In the genomic region with DNA sequence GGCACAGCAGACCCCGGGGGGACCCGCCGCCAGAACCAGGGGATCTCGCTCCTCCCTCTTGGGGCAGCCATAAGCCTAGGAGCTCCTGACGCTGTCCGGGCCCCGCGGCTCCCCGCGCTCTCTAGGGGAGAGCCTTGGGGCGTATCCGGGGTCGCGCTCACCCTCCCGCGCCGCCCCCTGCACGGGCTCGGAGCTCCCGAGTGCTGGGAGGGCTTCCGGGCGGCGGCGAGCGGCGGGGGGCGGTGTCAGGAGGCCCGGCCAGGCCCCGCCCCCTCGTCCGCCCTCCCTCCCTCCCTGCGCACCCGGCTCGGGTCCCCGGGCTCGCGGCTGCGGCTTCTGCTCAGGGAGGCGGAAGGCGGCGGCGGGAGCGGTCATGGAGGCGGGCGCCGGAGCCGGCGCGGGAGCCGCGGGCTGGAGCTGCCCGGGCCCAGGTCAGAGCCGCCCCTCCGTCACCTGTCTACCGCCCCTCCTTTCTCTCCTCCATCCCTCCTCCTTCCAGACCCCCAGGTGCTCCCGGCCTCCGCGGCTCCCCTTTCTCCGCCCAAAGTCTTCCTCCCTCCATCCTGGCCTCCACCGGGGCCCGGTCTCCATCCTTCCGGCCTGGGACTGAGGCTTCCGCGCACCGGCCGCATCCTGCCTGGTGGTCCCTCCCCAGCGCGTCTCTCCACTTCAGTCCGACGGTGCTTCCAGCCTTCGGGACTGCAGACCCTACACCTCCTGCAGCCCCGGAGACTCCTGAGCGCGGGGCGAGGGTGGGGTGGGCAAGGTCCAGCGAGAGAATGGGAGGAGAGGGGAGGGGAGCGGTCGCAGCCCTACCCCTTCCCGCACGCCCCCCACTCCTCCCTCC, we compare ENCODE assay signal across 8 cellular contexts. TPM values are rescaled to one million over a fixed set of nuclear protein-coding genes. Genes with fewer than 3 reads are reported as not detected.
DNase-seq lines count a peak whose midpoint lies in the region; ATAC-seq and TF ChIP-seq lines count a peak whose summit lies in the region.

No MANE protein-coding gene starts in this region.

- peak overlapping the region; percentile 80 for H3K4me3 ChIP-seq in AG04450 (ENCODE audit: low read depth, low read length)

- H3K27ac Mint-ChIP-seq in effector memory CD8-positive, alpha-beta T cell: peak overlapping the region in 1 of 2 donors; percentile 92

- H3K9me3 ChIP-seq in AG04450 (ENCODE audit: control insufficient read depth, insufficient read depth, low read length): no peaks in the 10 kb centered on the region; the same call in 1 of the 2 replicates

- no peaks in the 10 kb centered on the region for H3K9me3 Mint-ChIP-seq in effector memory CD8-positive, alpha-beta T cell

- peak overlapping the region; percentile 87 to 89 for H3K4me3 Mint-ChIP-seq in effector memory CD8-positive, alpha-beta T cell

- peaks cover 18% of the 10 kb centered on the region for H3K27me3 ChIP-seq in AG04450 (ENCODE audit: control insufficient read depth, insufficient read depth, low read length)

- no peak overlapping the region for H3K27ac ChIP-seq in AG04450 (ENCODE audit: low read depth, low read length)

- peaks cover 7 to 8% of the 10 kb centered on the region in 2 donors for H3K4me1 Mint-ChIP-seq in effector memory CD8-positive, alpha-beta T cell (ENCODE audit: low read depth in 2 of 2)

- ATAC-seq in GM18907 (IDR thresholded peaks at IDR 0.05; ENCODE audit: unreplicated experiment): peak; percentile 73
- peak; percentile 80 for ATAC-seq in HG03108 (IDR thresholded peaks at IDR 0.05; ENCODE audit: unreplicated experiment)
- ATAC-seq in effector memory CD8-positive, alpha-beta T cell (replicated peaks): peak; percentile 87

- POLR2A ChIA-PET in AG04450 (lab: Yijun Ruan, JAX): interaction anchor here (1.0 to 1.1 kb wide), 3 partner anchors 20 to 41 kb away, joined by 3 to 16 read pairs (median 3); no protein-coding TSS in a partner anchor

- no peaks in the 10 kb centered on the region for H3K27me3 Mint-ChIP-seq in effector memory CD8-positive, alpha-beta T cell

- CTCF ChIA-PET in AG04450 (lab: Charles Lee): no interaction called here

- no peak for TF ChIP-seq CTCF in AG04450 (IDR thresholded peaks at IDR 0.05; ENCODE audit: low read depth, low read length)

- no peak for DNase-seq in AG04450 (ENCODE audit: low read depth, low spot score)
- DNase-seq in NCI-H774 (lab: John Stamatoyannopoulos, UW): peak; percentile 53
- peak; percentile 52 to 55 for DNase-seq in activated CD8-positive, alpha-beta memory T cell treated with anti-CD3 and anti-CD28 coated beads for 4 hours (ENCODE audit: low read depth in 2 of 2)
- DNase-seq in effector memory CD8-positive, alpha-beta T cell: peak; percentile 69 to 71 (median 70)
- peak; percentile 38 for DNase-seq in midbrain (lab: John Stamatoyannopoulos, UW)
- peak; percentile 61 to 71 for DNase-seq in stimulated activated CD8-positive, alpha-beta memory T cell treated with anti-CD3 and anti-CD28 coated beads, Interleukin-15, amount 100 ng/mL, for 48 hours (ENCODE audit: low read depth in 2 of 2)

- H3K36me3 Mint-ChIP-seq in effector memory CD8-positive, alpha-beta T cell (ENCODE audit: insufficient read depth): peaks cover 6% of the 10 kb centered on the region

RNA-seq across cellular contexts. Expression of gene CCDC136, which starts 0.4 kb away (rescaled TPM):
- polyA plus RNA-seq in AG04450 (2011; rRNA removed): 17.8 and 19.7 TPM in 2 replicates
- 22.0 and 24.5 TPM in 2 replicates for polyA minus RNA-seq in AG04450 (2011; rRNA and poly(A)+ RNA removed)

RNA-seq across cellular contexts. Expression of gene OPN1SW, which starts 15.8 kb away (rescaled TPM):
- not detected in 2 replicates for polyA plus RNA-seq in AG04450 (2011; rRNA removed)
- polyA minus RNA-seq in AG04450 (2011; rRNA and poly(A)+ RNA removed): not detected in 2 replicates

RNA-seq across cellular contexts. Expression of gene FLNC, which starts 38.9 kb away (rescaled TPM):
- polyA plus RNA-seq in AG04450 (2011; rRNA removed): 25.8 and 44.7 TPM in 2 replicates
- 157 and 215 TPM in 2 replicates for polyA minus RNA-seq in AG04450 (2011; rRNA and poly(A)+ RNA removed)

RNA-seq across cellular contexts. Expression of gene CALU, which starts 52.2 kb away (rescaled TPM):
- 593 and 815 TPM in 2 replicates for polyA plus RNA-seq in AG04450 (2011; rRNA removed)
- polyA minus RNA-seq in AG04450 (2011; rRNA and poly(A)+ RNA removed): 317 and 441 TPM in 2 replicates
